ENCODE assay signal across 9 cellular contexts in the genomic region with DNA sequence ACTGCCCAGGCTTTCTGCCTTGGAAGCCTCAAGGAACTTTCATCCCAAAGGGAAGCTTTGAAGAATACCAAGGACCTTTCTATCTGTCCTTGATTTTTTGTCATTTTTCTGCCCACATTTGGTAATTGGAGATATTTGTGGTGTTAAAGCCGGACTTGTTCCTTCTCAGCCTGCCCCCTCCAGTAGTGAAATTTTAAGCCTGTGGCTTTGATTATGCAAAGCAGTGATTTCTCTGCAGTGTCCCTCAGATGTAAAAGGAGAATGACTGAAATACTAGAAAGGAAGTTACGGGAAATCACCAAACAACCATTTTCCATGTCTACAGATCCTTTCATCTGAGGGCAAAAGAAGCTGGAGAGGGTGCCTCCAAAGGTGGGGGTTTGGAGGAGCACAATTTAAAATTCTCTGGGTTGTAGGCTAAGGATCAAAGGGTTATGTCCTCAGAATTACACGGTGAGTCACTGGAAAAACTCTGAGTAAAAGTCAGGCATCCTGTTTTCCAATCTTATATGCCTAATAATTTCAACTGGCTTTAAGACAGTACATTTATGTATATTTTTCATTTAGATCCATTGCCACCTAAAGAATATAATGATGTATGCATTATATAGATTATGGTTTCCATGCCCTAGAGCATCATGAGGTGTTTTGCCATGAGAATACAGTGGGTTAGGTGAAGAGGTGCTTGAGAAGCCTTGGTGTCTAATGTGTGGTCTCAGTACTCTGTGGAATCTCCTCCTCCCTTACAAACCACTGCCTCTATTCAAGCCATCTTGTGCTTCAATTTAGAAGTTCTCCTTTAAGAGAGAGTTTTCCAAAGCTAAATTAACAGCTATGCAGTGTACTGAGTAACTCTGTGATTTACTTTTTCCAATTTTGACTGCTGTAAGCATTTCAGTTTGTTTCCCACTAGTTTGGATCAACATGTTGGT.
DNase-seq lines count a peak whose midpoint lies in the region; ATAC-seq, FAIRE-seq and TF ChIP-seq lines count a peak whose summit lies in the region.
"Had no signal": no experiment of that assay in that cellular context is flagged by ENCODE, and none has a peak within 500 bp of the region (broad histone marks: within the 10 kb centered on the region; RNA-seq: fewer than 3 reads in every experiment).

No MANE protein-coding gene starts in this region.

- H3K27ac ChIP-seq in GM12878 (ENCODE audit: control insufficient read depth, insufficient read depth), result peak overlapping the region; percentile 56
- no peak overlapping the region for H3K27ac ChIP-seq in upper lobe of right lung
- H3K27ac ChIP-seq: neutrophil had no signal

- intact Hi-C loops in GM12878 (cut with micrococcal nuclease; ENCODE audit: unreplicated experiment), result loop anchor here (2.0 kb wide), 2 partner anchors 29 to 51 kb away; no protein-coding TSS in a partner anchor
- intact Hi-C loops in mucosa of descending colon (cut with DNase I, micrococcal nuclease), result no loop called here
- intact Hi-C loops in upper lobe of right lung (cut with DNase I), result no loop called here

- WGBS in GM12878 (ENCODE audit: insufficient coverage, insufficient replicate concordance, low lambda C conversion rate, missing lambda C conversion rate), result 97% methylated on average over 3 of the region's 3 CpGs

- H3K9ac ChIP-seq in GM12878 (ENCODE audit: control insufficient read depth, insufficient read depth, low read length), result no peak overlapping the region

- POLR2A ChIA-PET in GM12878 (lab: Charles Lee), result interaction anchor here (1.6 kb wide), 1 partner anchor 9 kb away, joined by 5 read pairs; no protein-coding TSS in a partner anchor

- H2AFZ ChIP-seq in GM12878 (ENCODE audit: control insufficient read depth, low read depth, low read length), result no peak overlapping the region

- H3K9me3 ChIP-seq in GM12878 (replicated peaks; ENCODE audit: control insufficient read depth, insufficient read depth, low read length) (no peaks in the 10 kb centered on the region), mucosa of descending colon (no peaks in the 10 kb centered on the region), upper lobe of right lung (no peaks in the 10 kb centered on the region)
- H3K9me3 ChIP-seq: neutrophil had no signal

- RAD21 ChIA-PET in GM12878 (lab: Charles Lee; ENCODE audit: unreplicated experiment), result no interaction called here

- H3K79me2 ChIP-seq in GM12878 (ENCODE audit: control insufficient read depth, insufficient read depth, low read length), result no peaks in the 10 kb centered on the region

- peak overlapping the region; percentile 47 for H3K4me3 ChIP-seq in GM12878
- H3K4me3 ChIP-seq in mucosa of descending colon, result no peak overlapping the region
- H3K4me3 ChIP-seq in upper lobe of right lung, result no peak overlapping the region

- peak overlapping the region; percentile 24 for H3K4me2 ChIP-seq in GM12878 (ENCODE audit: control insufficient read depth, insufficient read depth)

- peak; percentile 79 for ATAC-seq in GM12878
- peak; percentile 48 for ATAC-seq in mucosa of descending colon
- no peak for ATAC-seq in upper lobe of right lung

- SMC1A ChIA-PET in GM12878 (lab: Charles Lee; ENCODE audit: uncharacterized antibody, unreplicated experiment), result interaction anchor here (1.0 to 3.1 kb wide), 5 partner anchors 9 to 220 kb away, joined by 3 to 9 read pairs (median 4); no protein-coding TSS in a partner anchor

- DNase-seq in EL (peak; percentile 59), HS-27A (ENCODE audit: low read depth) (peak; percentile 34), GM12878 (ENCODE audit: low read depth, low spot score) (peak; percentile 48), mucosa of descending colon (no peak), islet precursor cell (no peak), upper lobe of right lung (no peak), hippocampal formation (lab: John Stamatoyannopoulos, UW) (no peak), COR-L47 (lab: John Stamatoyannopoulos, UW) (no peak)

- TF ChIP-seq EP300 in GM12878 (IDR thresholded peaks at IDR 0.05; ENCODE audit: borderline replicate concordance in 1 of 2, control insufficient read depth in 1 of 2, low read depth in 2 of 2, low read length in 2 of 2), result no peak

- TF ChIP-seq CTCF in GM12878 (IDR thresholded peaks at IDR 0.05 in 2 of 3, conservative IDR thresholded peaks at IDR 0.05 in 1 of 3; ENCODE audit: control insufficient read depth in 2 of 3, extremely low read depth in 1 of 3, insufficient read depth in 1 of 3, low read depth in 3 of 3, low read length in 3 of 3) (no peak), mucosa of descending colon (IDR thresholded peaks at IDR 0.05) (no peak), upper lobe of right lung (IDR thresholded peaks at IDR 0.05) (no peak)

- H3K36me3 ChIP-seq in GM12878 (ENCODE audit: control insufficient read depth in 2 of 2, insufficient read depth in 2 of 2, low read length in 1 of 2) (no peaks in the 10 kb centered on the region), mucosa of descending colon (ENCODE audit: low read depth) (no peaks in the 10 kb centered on the region), upper lobe of right lung (no peaks in the 10 kb centered on the region)
- H3K36me3 ChIP-seq: neutrophil had no signal

- CTCF ChIA-PET in GM12878 (lab: Yijun Ruan, JAX), result interaction anchor here (1.5 to 1.7 kb wide), 3 partner anchors 9 to 15 kb away, joined by 3 to 4 read pairs (median 4); no protein-coding TSS in a partner anchor

- H3K27me3 ChIP-seq in GM12878 (replicated peaks in 1 of 2; ENCODE audit: control insufficient read depth in 2 of 2, insufficient read depth in 2 of 2, low read length in 1 of 2) (no peaks in the 10 kb centered on the region), upper lobe of right lung (no peaks in the 10 kb centered on the region)
- H3K27me3 ChIP-seq: neutrophil had no signal

- peaks cover 21% of the 10 kb centered on the region for H3K4me1 ChIP-seq in GM12878 (ENCODE audit: control insufficient read depth, insufficient read depth, low read length)
- H3K4me1 ChIP-seq in mucosa of descending colon (ENCODE audit: low read depth), result peaks cover 4% of the 10 kb centered on the region
- no peaks in the 10 kb centered on the region for H3K4me1 ChIP-seq in upper lobe of right lung

- peak; percentile 91 for FAIRE-seq in GM12878 (lab: Jason Lieb, UNC)

- no peak for TF ChIP-seq RAD21 in GM12878 (IDR thresholded peaks at IDR 0.05; ENCODE audit: insufficient read depth, low read depth, low read length)

- no peaks in the 10 kb centered on the region for H4K20me1 ChIP-seq in GM12878 (ENCODE audit: control insufficient read depth, insufficient read depth)

- no peak for TF ChIP-seq POLR2A in GM12878 (IDR thresholded peaks at IDR 0.05; ENCODE audit: low read depth, low read length)

- BruUV-seq in GM12878 (replicated peaks; lab: Mats Ljungman, UMichigan), result no TSS peak

- in situ Hi-C loops in GM12878 (cut with MboI), result no loop called here

TF ChIP-seq in GM12878, 131 proteins besides CTCF, POLR2A, EP300 and RAD21 (continues in another document):
- TF ChIP-seq RFX5 (IDR thresholded peaks at IDR 0.05; ENCODE audit: low read depth, low read length) (no peak), RUNX3 (IDR thresholded peaks at IDR 0.05; ENCODE audit: low read length) (peak; percentile 38; the same call in 1 of the 2 replicates), PAX5 (IDR thresholded peaks at IDR 0.05; ENCODE audit: borderline replicate concordance, low read depth, low read length) (no peak), SPI1 (IDR thresholded peaks at IDR 0.05; ENCODE audit: borderline replicate concordance, insufficient read depth, low read depth, low read length) (0 out of 2 replicates have a peak, but pooled peaks have one; percentile 9), TBL1XR1 (IDR thresholded peaks at IDR 0.05; ENCODE audit: low read depth, low read length) (no peak), MTA2 (IDR thresholded peaks at IDR 0.05; ENCODE audit: low read depth) (no peak; the same call in 1 of the 2 replicates), LARP7 (IDR thresholded peaks at IDR 0.05) (no peak)
- TF ChIP-seq, protein P1, sequence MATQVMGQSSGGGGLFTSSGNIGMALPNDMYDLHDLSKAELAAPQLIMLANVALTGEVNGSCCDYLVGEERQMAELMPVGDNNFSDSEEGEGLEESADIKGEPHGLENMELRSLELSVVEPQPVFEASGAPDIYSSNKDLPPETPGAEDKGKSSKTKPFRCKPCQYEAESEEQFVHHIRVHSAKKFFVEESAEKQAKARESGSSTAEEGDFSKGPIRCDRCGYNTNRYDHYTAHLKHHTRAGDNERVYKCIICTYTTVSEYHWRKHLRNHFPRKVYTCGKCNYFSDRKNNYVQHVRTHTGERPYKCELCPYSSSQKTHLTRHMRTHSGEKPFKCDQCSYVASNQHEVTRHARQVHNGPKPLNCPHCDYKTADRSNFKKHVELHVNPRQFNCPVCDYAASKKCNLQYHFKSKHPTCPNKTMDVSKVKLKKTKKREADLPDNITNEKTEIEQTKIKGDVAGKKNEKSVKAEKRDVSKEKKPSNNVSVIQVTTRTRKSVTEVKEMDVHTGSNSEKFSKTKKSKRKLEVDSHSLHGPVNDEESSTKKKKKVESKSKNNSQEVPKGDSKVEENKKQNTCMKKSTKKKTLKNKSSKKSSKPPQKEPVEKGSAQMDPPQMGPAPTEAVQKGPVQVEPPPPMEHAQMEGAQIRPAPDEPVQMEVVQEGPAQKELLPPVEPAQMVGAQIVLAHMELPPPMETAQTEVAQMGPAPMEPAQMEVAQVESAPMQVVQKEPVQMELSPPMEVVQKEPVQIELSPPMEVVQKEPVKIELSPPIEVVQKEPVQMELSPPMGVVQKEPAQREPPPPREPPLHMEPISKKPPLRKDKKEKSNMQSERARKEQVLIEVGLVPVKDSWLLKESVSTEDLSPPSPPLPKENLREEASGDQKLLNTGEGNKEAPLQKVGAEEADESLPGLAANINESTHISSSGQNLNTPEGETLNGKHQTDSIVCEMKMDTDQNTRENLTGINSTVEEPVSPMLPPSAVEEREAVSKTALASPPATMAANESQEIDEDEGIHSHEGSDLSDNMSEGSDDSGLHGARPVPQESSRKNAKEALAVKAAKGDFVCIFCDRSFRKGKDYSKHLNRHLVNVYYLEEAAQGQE (IDR thresholded peaks at IDR 0.05; ENCODE audit: low read depth, low read length), result no peak
- TF ChIP-seq, protein P2, sequence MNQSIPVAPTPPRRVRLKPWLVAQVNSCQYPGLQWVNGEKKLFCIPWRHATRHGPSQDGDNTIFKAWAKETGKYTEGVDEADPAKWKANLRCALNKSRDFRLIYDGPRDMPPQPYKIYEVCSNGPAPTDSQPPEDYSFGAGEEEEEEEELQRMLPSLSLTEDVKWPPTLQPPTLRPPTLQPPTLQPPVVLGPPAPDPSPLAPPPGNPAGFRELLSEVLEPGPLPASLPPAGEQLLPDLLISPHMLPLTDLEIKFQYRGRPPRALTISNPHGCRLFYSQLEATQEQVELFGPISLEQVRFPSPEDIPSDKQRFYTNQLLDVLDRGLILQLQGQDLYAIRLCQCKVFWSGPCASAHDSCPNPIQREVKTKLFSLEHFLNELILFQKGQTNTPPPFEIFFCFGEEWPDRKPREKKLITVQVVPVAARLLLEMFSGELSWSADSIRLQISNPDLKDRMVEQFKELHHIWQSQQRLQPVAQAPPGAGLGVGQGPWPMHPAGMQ (IDR thresholded peaks at IDR 0.05; ENCODE audit: borderline replicate concordance), result no peak

Comparison
In these comparisons a context has a peak if more than half of its experiments do, and no peak if none do; other contexts are left out.
1. DNase-seq: peak in EL (single experiment), HS-27A (single experiment) and GM12878 (single experiment); none in mucosa of descending colon (0 of 3), islet precursor cell (single experiment), upper lobe of right lung (single experiment), hippocampal formation (0 of 2) and COR-L47 (single experiment).